ENCODE assay signal across 11 cellular contexts in genomic region chr5:143101740-143102386, GRCh38.
A peak's percentile ranks its signal among the peaks of the same experiment; 100 is the strongest.
DNase-seq lines count a peak whose midpoint lies in the region; ATAC-seq lines count a peak whose summit lies in the region.
"Had no signal": no experiment of that assay in that cellular context is flagged by ENCODE, and none has a peak within 500 bp of the region (broad histone marks: within the 10 kb centered on the region; RNA-seq: fewer than 3 reads in every experiment).

No MANE protein-coding gene starts in this region.

- peak; percentile 63 for ATAC-seq in activated CD8-positive, alpha-beta T cell treated with anti-CD3 and anti-CD28 coated beads, Interleukin-2, amount 10 ng/mL, durations not matched to agents 7 days and 5 days
- ATAC-seq in left ventricle myocardium superior, result peak; percentile 74
- ATAC-seq: esophagus mucosa had no signal

- H3K9me3 ChIP-seq in MG63, result no peaks in the 10 kb centered on the region

- no peaks in the 10 kb centered on the region for H3K36me3 ChIP-seq in MG63

- peaks cover 31% of the 10 kb centered on the region for H3K4me1 Mint-ChIP-seq in activated CD8-positive, alpha-beta T cell treated with anti-CD3 and anti-CD28 coated beads, Interleukin-2, amount 10 ng/mL, durations not matched to agents 7 days and 5 days (ENCODE audit: low read depth)

- POLR2A ChIA-PET in activated CD8-positive, alpha-beta T cell treated with anti-CD3 and anti-CD28 coated beads, Interleukin-2, amount 10 ng/mL, durations not matched to agents 7 days and 5 days (lab: Charles Lee), result interaction anchor here (0.6 kb wide), 2 partner anchors 11 to 290 kb away, joined by 3 to 4 read pairs; no protein-coding TSS in a partner anchor

- CTCF ChIA-PET in activated CD8-positive, alpha-beta T cell treated with anti-CD3 and anti-CD28 coated beads, Interleukin-2, amount 10 ng/mL, durations not matched to agents 7 days and 5 days (lab: Charles Lee), result no interaction called here

- H3K4me3 Mint-ChIP-seq in activated CD8-positive, alpha-beta T cell treated with anti-CD3 and anti-CD28 coated beads, Interleukin-2, amount 10 ng/mL, durations not matched to agents 7 days and 5 days, result no peak overlapping the region
- H3K4me3 Mint-ChIP-seq: brain had no signal

- no peaks in the 10 kb centered on the region for H3K27me3 ChIP-seq in MG63

- H3K27me3 Mint-ChIP-seq in activated CD8-positive, alpha-beta T cell treated with anti-CD3 and anti-CD28 coated beads, Interleukin-2, amount 10 ng/mL, durations not matched to agents 7 days and 5 days (ENCODE audit: low read depth), result no peaks in the 10 kb centered on the region

- H3K36me3 Mint-ChIP-seq in activated CD8-positive, alpha-beta T cell treated with anti-CD3 and anti-CD28 coated beads, Interleukin-2, amount 10 ng/mL, durations not matched to agents 7 days and 5 days (ENCODE audit: low read depth), result peaks cover 2% of the 10 kb centered on the region
- H3K36me3 Mint-ChIP-seq: brain had no signal

- peak overlapping the region; percentile 81 for H3K27ac Mint-ChIP-seq in activated CD8-positive, alpha-beta T cell treated with anti-CD3 and anti-CD28 coated beads, Interleukin-2, amount 10 ng/mL, durations not matched to agents 7 days and 5 days

- DNase-seq in NCI-H748 (lab: John Stamatoyannopoulos, UW; ENCODE audit: unreplicated experiment) (peak; percentile 40), NCI-H748 treated with DMSO at 0.1 percent for 48 hours (lab: John Stamatoyannopoulos, UW) (no peak), left ventricle myocardium superior (no peak), amygdala (lab: John Stamatoyannopoulos, UW) (no peak), MG63 (no peak), DMS153 treated with DMSO at 0.1 percent for 48 hours (lab: John Stamatoyannopoulos, UW; ENCODE audit: unreplicated experiment) (no peak)
- DNase-seq in activated CD8-positive, alpha-beta T cell treated with anti-CD3 and anti-CD28 coated beads, Interleukin-2, amount 10 ng/mL, durations not matched to agents 7 days and 5 days, result no peak
- DNase-seq in stimulated activated CD8-positive, alpha-beta memory T cell treated with anti-CD3 and anti-CD28 coated beads, Interleukin-2, amount 100 ng/mL, for 48 hours (ENCODE audit: low read depth in 2 of 2), result peak; percentile 31 to 41
- DNase-seq: trophoblast cell had no signal

- intact Hi-C loops in left ventricle myocardium superior (cut with micrococcal nuclease), result no loop called here

- H3K4me3 ChIP-seq in MG63, result no peak overlapping the region

- no peaks in the 10 kb centered on the region for H3K9me3 Mint-ChIP-seq in activated CD8-positive, alpha-beta T cell treated with anti-CD3 and anti-CD28 coated beads, Interleukin-2, amount 10 ng/mL, durations not matched to agents 7 days and 5 days (ENCODE audit: insufficient read depth)
- H3K9me3 Mint-ChIP-seq: brain had no signal

Comparison
In these comparisons a context has a peak if more than half of its experiments do, and no peak if none do; other contexts are left out.
1. DNase-seq: peak in NCI-H748 (single experiment) and stimulated activated CD8-positive, alpha-beta memory T cell treated with anti-CD3 and anti-CD28 coated beads, Interleukin-2, amount 100 ng/mL, for 48 hours (2 of 2); none in NCI-H748 treated with DMSO at 0.1 percent for 48 hours (single experiment), activated CD8-positive, alpha-beta T cell treated with anti-CD3 and anti-CD28 coated beads, Interleukin-2, amount 10 ng/mL, durations not matched to agents 7 days and 5 days (single experiment), left ventricle myocardium superior (single experiment), amygdala (0 of 56), MG63 (single experiment) and DMS153 treated with DMSO at 0.1 percent for 48 hours (single experiment).